Comparison of ENCODE assay signal across 9 cellular contexts in the genomic region with DNA sequence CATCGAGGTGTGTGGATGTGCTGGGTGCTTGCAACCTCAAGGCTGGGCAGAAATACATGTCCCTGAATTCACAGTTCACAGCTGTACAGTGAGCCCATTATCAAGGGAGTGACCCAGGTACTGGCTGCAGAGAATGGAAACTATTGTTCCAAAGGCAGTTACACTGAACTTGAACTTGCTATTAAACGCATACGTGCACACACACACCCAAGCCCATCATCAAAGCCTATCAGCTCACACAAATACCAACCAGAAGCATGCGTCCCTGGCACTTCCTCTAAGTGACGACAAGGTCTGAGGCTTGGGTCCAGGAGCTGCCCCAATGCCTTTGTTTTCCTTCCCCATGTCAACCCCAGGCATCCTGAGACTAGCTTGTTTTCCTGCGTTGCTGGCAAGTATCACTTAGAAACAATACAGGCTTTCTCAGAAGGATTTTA.
DNase-seq lines count a peak whose midpoint lies in the region; ATAC-seq and TF ChIP-seq lines count a peak whose summit lies in the region.
"Had no signal": no experiment of that assay in that cellular context is flagged by ENCODE, and none has a peak within 500 bp of the region (broad histone marks: within the 10 kb centered on the region; RNA-seq: fewer than 3 reads in every experiment).

No MANE protein-coding gene starts in this region.

- no peak overlapping the region for H2AFZ ChIP-seq in GM23338

- DNase-seq in GM23338 (ENCODE audit: low spot score), result peak; percentile 42
- DNase-seq in SK-MEL-5 (ENCODE audit: low read depth, low spot score), result peak; percentile 13
- peak; percentile 81 for DNase-seq in cardiac septum (ENCODE audit: low spot score)
- no peak for DNase-seq in psoas muscle
- no peak for DNase-seq in DMS53 (lab: John Stamatoyannopoulos, UW)
- no peak for DNase-seq in COR-L47 (lab: John Stamatoyannopoulos, UW)
- no peak for DNase-seq in D341Med (ENCODE audit: low spot score)
- DNase-seq in HEK293T (ENCODE audit: extremely low spot score), result no peak

- CTCF ChIA-PET in HEK293T (lab: Yijun Ruan, JAX), result no interaction called here

- H3K9me3 Mint-ChIP-seq in GM23338, result no peaks in the 10 kb centered on the region
- H3K9me3 Mint-ChIP-seq: activated T-helper 17 cell treated with anti-CD3 and anti-CD28 coated beads, Interleukin-2, amount 50 U/mL, for 72 hours had no signal

- no peak overlapping the region for H3K4me3 ChIP-seq in GM23338
- H3K4me3 ChIP-seq in psoas muscle, result no peak overlapping the region

- in situ Hi-C loops in SK-MEL-5 (cut with HindIII; ENCODE audit: low pct_unique_long_range_greater_than_20kb, low sequenced_read_pairs), result no loop called here

- peaks cover 75% of the 10 kb centered on the region for H3K4me1 ChIP-seq in GM23338 (ENCODE audit: insufficient read depth)
- H3K4me1 ChIP-seq in psoas muscle, result peaks cover 62% of the 10 kb centered on the region

- TF ChIP-seq CTCF in GM23338 (conservative IDR thresholded peaks at IDR 0.05; ENCODE audit: low read depth in 2 of 2), result no peak
- no peak for TF ChIP-seq CTCF in psoas muscle (IDR thresholded peaks at IDR 0.05)

- H3K27me3 ChIP-seq in GM23338 (ENCODE audit: insufficient read depth) (no peaks in the 10 kb centered on the region), psoas muscle (ENCODE audit: insufficient read depth in 3 of 3, low read length in 2 of 3) (no peaks in the 10 kb centered on the region)

- peaks cover 85% of the 10 kb centered on the region for H3K4me1 Mint-ChIP-seq in GM23338

- H4K20me1 ChIP-seq in GM23338 (replicated peaks; ENCODE audit: insufficient read depth), result no peaks in the 10 kb centered on the region

- peak overlapping the region; percentile 35; the same call in 1 of the 3 replicates for H3K4me3 Mint-ChIP-seq in GM23338
- H3K4me3 Mint-ChIP-seq: activated T-helper 17 cell treated with anti-CD3 and anti-CD28 coated beads, Interleukin-2, amount 50 U/mL, for 72 hours had no signal

- peak; percentile 9 for ATAC-seq in GM23338
- peak in 3 of 4 donors; percentile 12 to 39 (median 35) for ATAC-seq in psoas muscle
- ATAC-seq: activated T-helper 17 cell treated with anti-CD3 and anti-CD28 coated beads, Interleukin-2, amount 50 U/mL, for 72 hours had no signal

- H3F3A ChIP-seq in GM23338 (replicated peaks; ENCODE audit: low read depth), result peaks cover 6% of the 10 kb centered on the region; the same call in 1 of the 2 replicates

- 20 to 23% (median 23%) methylated on average over 6 of the region's 6 CpGs for whole genome bisulfite sequencing in psoas muscle, 3 donors

- H3K27me3 Mint-ChIP-seq in GM23338 (ENCODE audit: insufficient read depth, low read depth, poor library complexity), result peaks cover 14% of the 10 kb centered on the region
- H3K27me3 Mint-ChIP-seq: activated T-helper 17 cell treated with anti-CD3 and anti-CD28 coated beads, Interleukin-2, amount 50 U/mL, for 72 hours had no signal

- H3K4me2 ChIP-seq in GM23338, result peak overlapping the region; percentile 57

- peak overlapping the region; percentile 90 for H3K27ac Mint-ChIP-seq in GM23338
- H3K27ac Mint-ChIP-seq: activated T-helper 17 cell treated with anti-CD3 and anti-CD28 coated beads, Interleukin-2, amount 50 U/mL, for 72 hours had no signal

- H3K27ac ChIP-seq in GM23338 (ENCODE audit: low read depth), result peak overlapping the region; percentile 97
- H3K27ac ChIP-seq in psoas muscle, result peak overlapping the region; percentile 82

- H3K36me3 ChIP-seq in GM23338 (ENCODE audit: insufficient read depth), result no peaks in the 10 kb centered on the region; the same call in 1 of the 2 replicates
- peaks cover 2 to 36% of the 10 kb centered on the region in 2 donors for H3K36me3 ChIP-seq in psoas muscle (ENCODE audit: insufficient read depth in 1 of 2, low read depth in 1 of 2)

- H3K36me3 Mint-ChIP-seq in GM23338 (ENCODE audit: low read depth), result peaks cover 31% of the 10 kb centered on the region

- POLR2A ChIA-PET in HEK293T (lab: Yijun Ruan, JAX), result no interaction called here

- H3K79me2 ChIP-seq in GM23338 (replicated peaks; ENCODE audit: insufficient read depth), result no peaks in the 10 kb centered on the region

- no peaks in the 10 kb centered on the region for H3K9me3 ChIP-seq in psoas muscle

- intact Hi-C loops in cardiac septum (cut with DNase I), result loop anchor here (2.0 to 10.0 kb wide), 4 partner anchors 41 to 151 kb away; partner anchors contain the start of gene IRF2
- intact Hi-C loops in psoas muscle (cut with DNase I), result loop anchor here (2.0 to 5.0 kb wide), 4 partner anchors 13 to 152 kb away; partner anchors contain the start of gene IRF2 (in 1 of the 2)

- H3K9me2 ChIP-seq in GM23338 (ENCODE audit: insufficient read depth), result no peaks in the 10 kb centered on the region

TF ChIP-seq in GM23338, 12 proteins besides CTCF, POLR2A, EP300 and RAD21 (continues in another document):
- TF ChIP-seq CREB1 (CRISPR knock-in tag; IDR thresholded peaks at IDR 0.05; ENCODE audit: low read depth), result no peak
- TF ChIP-seq JUNB (IDR thresholded peaks at IDR 0.05; ENCODE audit: unreplicated experiment), result no peak
- no peak for TF ChIP-seq ZNF331 (CRISPR knock-in tag; IDR thresholded peaks at IDR 0.05; ENCODE audit: low read depth)
- TF ChIP-seq EZH2phosphoT487 (IDR thresholded peaks at IDR 0.05; ENCODE audit: unreplicated experiment), result no peak
- no peak for TF ChIP-seq ETS1 (IDR thresholded peaks at IDR 0.05)

TF ChIP-seq in HEK293T, 16 proteins besides CTCF, POLR2A, EP300 and RAD21:
- TF ChIP-seq SUZ12 (IDR thresholded peaks at IDR 0.05) (no peak), FOXA1 (IDR thresholded peaks at IDR 0.05) (no peak), LEF1 (IDR thresholded peaks at IDR 0.05; ENCODE audit: borderline replicate concordance) (no peak), NFRKB (IDR thresholded peaks at IDR 0.05) (no peak), ELF4 (IDR thresholded peaks at IDR 0.05) (no peak), TARDBP (IDR thresholded peaks at IDR 0.05) (no peak), BHLHE40 (IDR thresholded peaks at IDR 0.05; ENCODE audit: borderline replicate concordance) (no peak), CTBP1 (IDR thresholded peaks at IDR 0.05; ENCODE audit: borderline replicate concordance) (no peak), SP1 (IDR thresholded peaks at IDR 0.05) (no peak), HDGF (IDR thresholded peaks at IDR 0.05; ENCODE audit: borderline replicate concordance) (no peak), ARNT (IDR thresholded peaks at IDR 0.05) (no peak), FOXM1 (IDR thresholded peaks at IDR 0.05; ENCODE audit: borderline replicate concordance) (no peak), FOXK2 (IDR thresholded peaks at IDR 0.05) (no peak), PKNOX1 (IDR thresholded peaks at IDR 0.05) (no peak)

Comparison
In these comparisons a context has a peak if more than half of its experiments do, and no peak if none do; other contexts are left out.
1. DNase-seq: peak in GM23338 (single experiment), SK-MEL-5 (single experiment) and cardiac septum (single experiment); none in psoas muscle (0 of 2), DMS53 (single experiment), COR-L47 (single experiment), D341Med (single experiment) and HEK293T (single experiment).